ENCODE assay signal across 1 cellular context in the genomic region with DNA sequence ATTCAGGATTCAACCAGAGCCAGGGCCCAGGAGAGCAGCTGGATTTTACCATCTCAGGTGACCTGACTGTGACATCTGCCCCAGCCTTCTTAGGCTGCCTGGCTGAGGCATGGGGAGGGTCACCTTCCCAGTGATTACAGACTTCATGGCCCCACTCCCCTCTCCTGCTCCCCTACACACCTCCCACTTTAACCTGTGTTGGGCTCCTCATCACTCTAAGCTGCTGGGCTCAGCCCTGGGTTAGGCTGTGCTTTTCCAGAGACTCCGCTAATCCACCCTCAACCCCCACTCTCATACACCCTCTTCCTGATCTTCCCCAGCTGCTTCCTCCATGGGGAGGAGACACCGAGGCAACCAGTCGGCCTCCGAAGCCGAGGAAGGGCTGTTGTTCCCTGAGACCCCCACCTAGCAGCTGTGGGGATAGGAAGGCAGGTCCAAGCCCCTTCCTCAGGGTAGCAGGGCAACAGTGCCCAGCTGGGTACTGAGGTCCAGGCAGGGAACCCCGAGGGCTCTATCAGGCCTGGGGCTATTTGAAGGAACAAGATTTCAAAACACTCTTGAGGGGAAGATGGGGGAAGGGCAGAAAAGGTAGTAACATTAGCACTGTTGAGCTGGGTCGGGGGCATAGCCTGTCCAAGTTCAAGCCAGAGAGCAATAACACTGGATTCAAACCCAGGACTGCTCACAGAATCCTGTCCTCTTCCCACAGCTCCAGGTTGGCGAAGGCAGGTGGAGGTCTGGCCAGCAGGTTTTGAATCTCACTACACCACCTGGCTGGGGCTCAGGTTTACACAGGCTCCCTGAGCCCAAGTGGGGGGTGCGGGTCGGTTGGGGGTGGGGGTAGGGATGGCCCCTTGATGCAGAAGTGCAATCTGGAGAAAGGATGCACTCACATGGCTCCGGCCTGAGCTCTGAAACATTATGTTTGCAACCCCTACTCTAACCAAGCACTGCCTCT.
TF ChIP-seq lines count a peak whose summit lies in the region.

No MANE protein-coding gene starts in this region.

TF ChIP-seq in A549, 52 proteins besides CTCF, POLR2A, EP300 and RAD21 (continued from another document):
- TF ChIP-seq, protein P1, sequence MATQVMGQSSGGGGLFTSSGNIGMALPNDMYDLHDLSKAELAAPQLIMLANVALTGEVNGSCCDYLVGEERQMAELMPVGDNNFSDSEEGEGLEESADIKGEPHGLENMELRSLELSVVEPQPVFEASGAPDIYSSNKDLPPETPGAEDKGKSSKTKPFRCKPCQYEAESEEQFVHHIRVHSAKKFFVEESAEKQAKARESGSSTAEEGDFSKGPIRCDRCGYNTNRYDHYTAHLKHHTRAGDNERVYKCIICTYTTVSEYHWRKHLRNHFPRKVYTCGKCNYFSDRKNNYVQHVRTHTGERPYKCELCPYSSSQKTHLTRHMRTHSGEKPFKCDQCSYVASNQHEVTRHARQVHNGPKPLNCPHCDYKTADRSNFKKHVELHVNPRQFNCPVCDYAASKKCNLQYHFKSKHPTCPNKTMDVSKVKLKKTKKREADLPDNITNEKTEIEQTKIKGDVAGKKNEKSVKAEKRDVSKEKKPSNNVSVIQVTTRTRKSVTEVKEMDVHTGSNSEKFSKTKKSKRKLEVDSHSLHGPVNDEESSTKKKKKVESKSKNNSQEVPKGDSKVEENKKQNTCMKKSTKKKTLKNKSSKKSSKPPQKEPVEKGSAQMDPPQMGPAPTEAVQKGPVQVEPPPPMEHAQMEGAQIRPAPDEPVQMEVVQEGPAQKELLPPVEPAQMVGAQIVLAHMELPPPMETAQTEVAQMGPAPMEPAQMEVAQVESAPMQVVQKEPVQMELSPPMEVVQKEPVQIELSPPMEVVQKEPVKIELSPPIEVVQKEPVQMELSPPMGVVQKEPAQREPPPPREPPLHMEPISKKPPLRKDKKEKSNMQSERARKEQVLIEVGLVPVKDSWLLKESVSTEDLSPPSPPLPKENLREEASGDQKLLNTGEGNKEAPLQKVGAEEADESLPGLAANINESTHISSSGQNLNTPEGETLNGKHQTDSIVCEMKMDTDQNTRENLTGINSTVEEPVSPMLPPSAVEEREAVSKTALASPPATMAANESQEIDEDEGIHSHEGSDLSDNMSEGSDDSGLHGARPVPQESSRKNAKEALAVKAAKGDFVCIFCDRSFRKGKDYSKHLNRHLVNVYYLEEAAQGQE (IDR thresholded peaks at IDR 0.05), result no peak
- TF ChIP-seq GATA3 (IDR thresholded peaks at IDR 0.05; ENCODE audit: borderline replicate concordance), result no peak
- TF ChIP-seq, protein P2, sequence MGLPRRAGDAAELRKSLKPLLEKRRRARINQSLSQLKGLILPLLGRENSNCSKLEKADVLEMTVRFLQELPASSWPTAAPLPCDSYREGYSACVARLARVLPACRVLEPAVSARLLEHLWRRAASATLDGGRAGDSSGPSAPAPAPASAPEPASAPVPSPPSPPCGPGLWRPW (IDR thresholded peaks at IDR 0.05), result no peak
- TF ChIP-seq ESRRA (IDR thresholded peaks at IDR 0.05; ENCODE audit: borderline replicate concordance, low read length), result no peak
- TF ChIP-seq, protein P3, sequence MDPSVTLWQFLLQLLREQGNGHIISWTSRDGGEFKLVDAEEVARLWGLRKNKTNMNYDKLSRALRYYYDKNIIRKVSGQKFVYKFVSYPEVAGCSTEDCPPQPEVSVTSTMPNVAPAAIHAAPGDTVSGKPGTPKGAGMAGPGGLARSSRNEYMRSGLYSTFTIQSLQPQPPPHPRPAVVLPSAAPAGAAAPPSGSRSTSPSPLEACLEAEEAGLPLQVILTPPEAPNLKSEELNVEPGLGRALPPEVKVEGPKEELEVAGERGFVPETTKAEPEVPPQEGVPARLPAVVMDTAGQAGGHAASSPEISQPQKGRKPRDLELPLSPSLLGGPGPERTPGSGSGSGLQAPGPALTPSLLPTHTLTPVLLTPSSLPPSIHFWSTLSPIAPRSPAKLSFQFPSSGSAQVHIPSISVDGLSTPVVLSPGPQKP (IDR thresholded peaks at IDR 0.05; ENCODE audit: low read depth, low read length), result no peak
- TF ChIP-seq JUN (IDR thresholded peaks at IDR 0.05), result no peak
- TF ChIP-seq KDM5A (IDR thresholded peaks at IDR 0.05), result no peak
- TF ChIP-seq ZNF302 (CRISPR knock-in tag; IDR thresholded peaks at IDR 0.05), result no peak
- TF ChIP-seq HOXB5 (CRISPR knock-in tag; IDR thresholded peaks at IDR 0.05), result no peak
- TF ChIP-seq FOSB (CRISPR knock-in tag; IDR thresholded peaks at IDR 0.05), result no peak
- no peak for TF ChIP-seq JUNB (IDR thresholded peaks at IDR 0.05)
- no peak for TF ChIP-seq TFCP2L1 (CRISPR knock-in tag; IDR thresholded peaks at IDR 0.05)
- TF ChIP-seq, protein P4, sequence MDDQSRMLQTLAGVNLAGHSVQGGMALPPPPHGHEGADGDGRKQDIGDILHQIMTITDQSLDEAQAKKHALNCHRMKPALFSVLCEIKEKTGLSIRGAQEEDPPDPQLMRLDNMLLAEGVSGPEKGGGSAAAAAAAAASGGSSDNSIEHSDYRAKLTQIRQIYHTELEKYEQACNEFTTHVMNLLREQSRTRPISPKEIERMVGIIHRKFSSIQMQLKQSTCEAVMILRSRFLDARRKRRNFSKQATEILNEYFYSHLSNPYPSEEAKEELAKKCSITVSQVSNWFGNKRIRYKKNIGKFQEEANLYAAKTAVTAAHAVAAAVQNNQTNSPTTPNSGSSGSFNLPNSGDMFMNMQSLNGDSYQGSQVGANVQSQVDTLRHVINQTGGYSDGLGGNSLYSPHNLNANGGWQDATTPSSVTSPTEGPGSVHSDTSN (IDR thresholded peaks at IDR 0.05), result no peak
- TF ChIP-seq MAFK (IDR thresholded peaks at IDR 0.05; ENCODE audit: partially characterized antibody), result no peak
- TF ChIP-seq, protein P5, sequence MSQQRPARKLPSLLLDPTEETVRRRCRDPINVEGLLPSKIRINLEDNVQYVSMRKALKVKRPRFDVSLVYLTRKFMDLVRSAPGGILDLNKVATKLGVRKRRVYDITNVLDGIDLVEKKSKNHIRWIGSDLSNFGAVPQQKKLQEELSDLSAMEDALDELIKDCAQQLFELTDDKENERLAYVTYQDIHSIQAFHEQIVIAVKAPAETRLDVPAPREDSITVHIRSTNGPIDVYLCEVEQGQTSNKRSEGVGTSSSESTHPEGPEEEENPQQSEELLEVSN (IDR thresholded peaks at IDR 0.05; ENCODE audit: borderline replicate concordance, low read depth), result no peak
- TF ChIP-seq FOXS1 (CRISPR knock-in tag; IDR thresholded peaks at IDR 0.05), result no peak
- no peak for TF ChIP-seq CBX8 (IDR thresholded peaks at IDR 0.05)
- TF ChIP-seq ZFP36 (IDR thresholded peaks at IDR 0.05; ENCODE audit: borderline replicate concordance, partially characterized antibody), result no peak
